Comparison of ENCODE assay signal across 12 cellular contexts in genomic region chr10:48924988-48925387, GRCh38. TPM values are rescaled to one million over a fixed set of nuclear protein-coding genes. Genes with fewer than 3 reads are reported as not detected.
DNase-seq lines count a peak whose midpoint lies in the region; ATAC-seq and TF ChIP-seq lines count a peak whose summit lies in the region.
"Had no signal": no experiment of that assay in that cellular context is flagged by ENCODE, and none has a peak within 500 bp of the region (broad histone marks: within the 10 kb centered on the region; RNA-seq: fewer than 3 reads in every experiment).

No MANE protein-coding gene starts in this region.

- no peak overlapping the region for H3K27ac Mint-ChIP-seq in activated CD8-positive, alpha-beta memory T cell treated with anti-CD3 and anti-CD28 coated beads, Interleukin-2, amount 10 ng/mL, durations not matched to agents 7 days and 5 days
- H3K27ac Mint-ChIP-seq in osteocyte (ENCODE audit: unreplicated experiment) = no peak overlapping the region
- H3K27ac Mint-ChIP-seq: CD4-positive, alpha-beta T cell had no signal

- no peak for ATAC-seq in activated CD8-positive, alpha-beta memory T cell treated with anti-CD3 and anti-CD28 coated beads, Interleukin-2, amount 10 ng/mL, durations not matched to agents 7 days and 5 days
- ATAC-seq: A549 had no signal

- TF ChIP-seq CTCF in osteocyte (IDR thresholded peaks at IDR 0.05) = no peak

- peak; percentile 2 for DNase-seq in activated CD8-positive, alpha-beta memory T cell treated with anti-CD3 and anti-CD28 coated beads, Interleukin-2, amount 10 ng/mL, durations not matched to agents 7 days and 5 days
- no peak for DNase-seq in activated CD8-positive, alpha-beta memory T cell treated with anti-CD3 and anti-CD28 coated beads for 24 hours
- peak; percentile 5 for DNase-seq in ecto neural progenitor cell (ENCODE audit: low spot score)
- DNase-seq in osteocyte (ENCODE audit: extremely low spot score, unreplicated experiment) = peak; percentile 48
- no peak for DNase-seq in middle frontal gyrus (ENCODE audit: extremely low spot score, low spot score)
- no peak for DNase-seq in NOMO-1 (lab: John Stamatoyannopoulos, UW; ENCODE audit: unreplicated experiment in 2 of 2)
- no peak for DNase-seq in NCI-H2081 treated with DMSO at 0.1 percent for 48 hours (lab: John Stamatoyannopoulos, UW)
- DNase-seq: AML-193; Caco-2; CD4-positive, alpha-beta T cell had no signal

- CTCF ChIA-PET in activated CD8-positive, alpha-beta memory T cell treated with anti-CD3 and anti-CD28 coated beads, Interleukin-2, amount 10 ng/mL, durations not matched to agents 7 days and 5 days (lab: Charles Lee) = interaction anchor here (1.3 kb wide), 1 partner anchor 123 kb away, joined by 3 read pairs; no protein-coding TSS in a partner anchor

- no peak overlapping the region for H3K4me3 Mint-ChIP-seq in activated CD8-positive, alpha-beta memory T cell treated with anti-CD3 and anti-CD28 coated beads, Interleukin-2, amount 10 ng/mL, durations not matched to agents 7 days and 5 days
- H3K4me3 Mint-ChIP-seq in osteocyte (ENCODE audit: unreplicated experiment) = no peak overlapping the region
- H3K4me3 Mint-ChIP-seq: CD4-positive, alpha-beta T cell had no signal

- H3K27me3 Mint-ChIP-seq in activated CD8-positive, alpha-beta memory T cell treated with anti-CD3 and anti-CD28 coated beads, Interleukin-2, amount 10 ng/mL, durations not matched to agents 7 days and 5 days = peaks cover 3% of the 10 kb centered on the region
- H3K27me3 Mint-ChIP-seq in osteocyte (ENCODE audit: unreplicated experiment) = peaks cover 6% of the 10 kb centered on the region
- H3K27me3 Mint-ChIP-seq: CD4-positive, alpha-beta T cell had no signal

- H3K4me1 Mint-ChIP-seq in activated CD8-positive, alpha-beta memory T cell treated with anti-CD3 and anti-CD28 coated beads, Interleukin-2, amount 10 ng/mL, durations not matched to agents 7 days and 5 days = no peaks in the 10 kb centered on the region
- H3K4me1 Mint-ChIP-seq in osteocyte (ENCODE audit: unreplicated experiment) = no peaks in the 10 kb centered on the region

- H3K9me3 Mint-ChIP-seq in activated CD8-positive, alpha-beta memory T cell treated with anti-CD3 and anti-CD28 coated beads, Interleukin-2, amount 10 ng/mL, durations not matched to agents 7 days and 5 days (ENCODE audit: low read depth) = no peaks in the 10 kb centered on the region
- no peaks in the 10 kb centered on the region for H3K9me3 Mint-ChIP-seq in osteocyte (ENCODE audit: unreplicated experiment)
- H3K9me3 Mint-ChIP-seq: CD4-positive, alpha-beta T cell had no signal

- H3K36me3 Mint-ChIP-seq in activated CD8-positive, alpha-beta memory T cell treated with anti-CD3 and anti-CD28 coated beads, Interleukin-2, amount 10 ng/mL, durations not matched to agents 7 days and 5 days = no peaks in the 10 kb centered on the region
- no peaks in the 10 kb centered on the region for H3K36me3 Mint-ChIP-seq in osteocyte (ENCODE audit: unreplicated experiment)

RNA-seq across cellular contexts. Expression of gene LRRC18, which starts 14.7 kb away (rescaled TPM):
- not detected for total RNA-seq in activated CD8-positive, alpha-beta memory T cell treated with anti-CD3 and anti-CD28 coated beads, Interleukin-2, amount 10 ng/mL, durations not matched to agents 7 days and 5 days
- not detected in 2 replicates for total RNA-seq in osteocyte
- total RNA-seq: Caco-2; CD4-positive, alpha-beta T cell; H1 had no signal

Comparison
In these comparisons a context has a peak if more than half of its experiments do, and no peak if none do; other contexts are left out.
1. DNase-seq: peak in activated CD8-positive, alpha-beta memory T cell treated with anti-CD3 and anti-CD28 coated beads, Interleukin-2, amount 10 ng/mL, durations not matched to agents 7 days and 5 days (single experiment), ecto neural progenitor cell (single experiment) and osteocyte (single experiment); none in activated CD8-positive, alpha-beta memory T cell treated with anti-CD3 and anti-CD28 coated beads for 24 hours (single experiment), middle frontal gyrus (single experiment), NOMO-1 (0 of 2) and NCI-H2081 treated with DMSO at 0.1 percent for 48 hours (single experiment).